ENCODE assay signal across 23 cellular contexts in genomic region chr6:124984668-124985338, GRCh38. TPM values are rescaled to one million over a fixed set of nuclear protein-coding genes. Genes with fewer than 3 reads are reported as not detected.
DNase-seq lines count a peak whose midpoint lies in the region; TF ChIP-seq lines count a peak whose summit lies in the region.
"Had no signal": no experiment of that assay in that cellular context is flagged by ENCODE, and none has a peak within 500 bp of the region (broad histone marks: within the 10 kb centered on the region; RNA-seq: fewer than 3 reads in every experiment).

No MANE protein-coding gene starts in this region.

- H3K9ac ChIP-seq in smooth muscle cell (ENCODE audit: low read depth) = no peak overlapping the region
- H3K9ac ChIP-seq in mesendoderm (ENCODE audit: low read length) = no peak overlapping the region

- peaks cover 98% of the 10 kb centered on the region for H3K79me2 ChIP-seq in smooth muscle cell (ENCODE audit: low read depth)
- H3K79me2 ChIP-seq in mesendoderm (ENCODE audit: control insufficient read depth, insufficient read depth, low read length) = peaks cover 7% of the 10 kb centered on the region

- H3K36me3 Mint-ChIP-seq in MCF 10A (ENCODE audit: insufficient read depth, unreplicated experiment) = peaks cover 21% of the 10 kb centered on the region
- H3K36me3 Mint-ChIP-seq: activated naive CD8-positive, alpha-beta T cell treated with anti-CD3 and anti-CD28 coated beads for 36 hours; CD4-positive, alpha-beta memory T cell; natural killer cell had no signal

- H2BK120ac ChIP-seq in mesendoderm (ENCODE audit: low read depth, low read length) = no peak overlapping the region

- CTCF ChIA-PET in MCF 10A (lab: Yijun Ruan, JAX) = interaction anchor here (0.7 to 1.8 kb wide), 3 partner anchors 13 to 129 kb away, joined by 3 to 7 read pairs (median 3); no protein-coding TSS in a partner anchor

- H2AFZ ChIP-seq in smooth muscle cell (ENCODE audit: low read depth) = no peak overlapping the region
- H2AFZ ChIP-seq: GM23338 had no signal

- POLR2A ChIA-PET in MCF 10A (lab: Yijun Ruan, JAX) = interaction anchor here (0.8 to 3.6 kb wide), 5 partner anchors 9 to 30 kb away, joined by 3 to 19 read pairs (median 5); no protein-coding TSS in a partner anchor

- no peak overlapping the region for H3K4me3 Mint-ChIP-seq in MCF 10A (ENCODE audit: unreplicated experiment)
- H3K4me3 Mint-ChIP-seq: activated CD8-positive, alpha-beta T cell treated with anti-CD3 and anti-CD28 coated beads for 36 hours; activated naive CD8-positive, alpha-beta T cell treated with anti-CD3 and anti-CD28 coated beads for 36 hours; activated T-cell treated with anti-CD3 and anti-CD28 coated beads, Interleukin-2, amount 50 U/mL, for 72 hours; CD4-positive, alpha-beta memory T cell; GM23338; natural killer cell had no signal

- H3K27me3 ChIP-seq in breast epithelium = no peaks in the 10 kb centered on the region
- H3K27me3 ChIP-seq in SJSA1 (replicated peaks) = no peaks in the 10 kb centered on the region
- no peaks in the 10 kb centered on the region for H3K27me3 ChIP-seq in smooth muscle cell (ENCODE audit: low read depth)
- no peaks in the 10 kb centered on the region for H3K27me3 ChIP-seq in mesendoderm (ENCODE audit: insufficient read depth, low read length, poor library complexity)
- H3K27me3 ChIP-seq: stomach had no signal

- no peak overlapping the region for H3K4me3 ChIP-seq in breast epithelium
- no peak overlapping the region for H3K4me3 ChIP-seq in SJSA1
- H3K4me3 ChIP-seq in smooth muscle cell = no peak overlapping the region
- no peak overlapping the region for H3K4me3 ChIP-seq in mesendoderm (ENCODE audit: low read length)
- H3K4me3 ChIP-seq: GM23338, lower lobe of right lung, prostate gland, stomach had no signal

- H4K20me1 ChIP-seq in smooth muscle cell (ENCODE audit: low read depth) = peaks cover 33% of the 10 kb centered on the region

- peak overlapping the region; percentile 49 for H3K4me2 ChIP-seq in smooth muscle cell
- no peak overlapping the region for H3K4me2 ChIP-seq in mesendoderm (ENCODE audit: low read length)
- H3K4me2 ChIP-seq: GM23338 had no signal

- H3K27ac ChIP-seq in breast epithelium (no peak overlapping the region), SJSA1 (peak overlapping the region; percentile 73), smooth muscle cell (ENCODE audit: low read depth) (peak overlapping the region; percentile 74), mesendoderm (ENCODE audit: low read depth, low read length) (no peak overlapping the region)
- H3K27ac ChIP-seq: lower lobe of right lung, prostate gland, stomach, VCaP had no signal

- peak; percentile 38 for DNase-seq in MCF 10A (ENCODE audit: unreplicated experiment)
- no peak for DNase-seq in breast epithelium (ENCODE audit: low spot score in 2 of 2)
- peak in 1 of 2 experiments; percentile 48 for DNase-seq in SJSA1 (ENCODE audit: low read depth in 1 of 2, low spot score in 2 of 2)
- peak; percentile 58 for DNase-seq in fibroblast of peridontal ligament (ENCODE audit: extremely low read depth)
- DNase-seq in smooth muscle cell (lab: John Stamatoyannopoulos, UW; ENCODE audit: unreplicated experiment) = no peak
- DNase-seq in mesendoderm = no peak
- DNase-seq in HPDE6-E6E7 (ENCODE audit: extremely low spot score) = no peak
- DNase-seq in DMS153 (lab: John Stamatoyannopoulos, UW) = no peak
- DNase-seq: 8988T; activated CD8-positive, alpha-beta T cell treated with anti-CD3 and anti-CD28 coated beads for 36 hours; activated naive CD8-positive, alpha-beta T cell treated with anti-CD3 and anti-CD28 coated beads for 36 hours; activated T-cell treated with anti-CD3 and anti-CD28 coated beads, Interleukin-2, amount 50 U/mL, for 72 hours; CD4-positive, alpha-beta memory T cell; lower lobe of right lung; natural killer cell; NCI-H2081; NCI-H524 treated with DMSO at 0.1 percent for 48 hours; stimulated activated CD4-positive, alpha-beta T cell treated with anti-CD3 and anti-CD28 coated beads, Interleukin-15, amount 100 ng/mL, for 24 hours; stomach had no signal

- BruUV-seq in MCF 10A (replicated peaks; lab: Mats Ljungman, UMichigan) = no TSS peak

- no peak overlapping the region for H3K23ac ChIP-seq in mesendoderm (ENCODE audit: low read length)

- no peaks in the 10 kb centered on the region for H3K9me3 Mint-ChIP-seq in MCF 10A (ENCODE audit: unreplicated experiment)
- H3K9me3 Mint-ChIP-seq: activated CD8-positive, alpha-beta T cell treated with anti-CD3 and anti-CD28 coated beads for 36 hours; activated naive CD8-positive, alpha-beta T cell treated with anti-CD3 and anti-CD28 coated beads for 36 hours; activated T-cell treated with anti-CD3 and anti-CD28 coated beads, Interleukin-2, amount 50 U/mL, for 72 hours; CD4-positive, alpha-beta memory T cell; natural killer cell had no signal

- 100% methylated on average over 1 of the region's 1 CpG for WGBS in smooth muscle cell (ENCODE audit: low lambda C conversion rate)
- WGBS in mesendoderm (ENCODE audit: extremely low coverage, insufficient coverage, low lambda C conversion rate) = no CpG with 5 or more reads among the region's 1 CpG

- H3F3A ChIP-seq in smooth muscle cell (ENCODE audit: low read depth) = peaks cover 23% of the 10 kb centered on the region

- no peak overlapping the region for H3K4ac ChIP-seq in mesendoderm (ENCODE audit: low read depth, low read length)

- no peak overlapping the region for H2AK5ac ChIP-seq in mesendoderm (ENCODE audit: low read length)

- H3K27me3 Mint-ChIP-seq in MCF 10A (ENCODE audit: insufficient read depth, unreplicated experiment) = no peaks in the 10 kb centered on the region

- H3K56ac ChIP-seq in mesendoderm (ENCODE audit: low read length) = no peak overlapping the region

- H4K8ac ChIP-seq in mesendoderm (ENCODE audit: low read depth, low read length) = no peak overlapping the region

- no peak overlapping the region for H2BK5ac ChIP-seq in mesendoderm (ENCODE audit: low read length)

- H3K36me3 ChIP-seq in breast epithelium = no peaks in the 10 kb centered on the region
- no peaks in the 10 kb centered on the region for H3K36me3 ChIP-seq in SJSA1
- no peaks in the 10 kb centered on the region for H3K36me3 ChIP-seq in smooth muscle cell (ENCODE audit: low read depth)
- no peaks in the 10 kb centered on the region for H3K36me3 ChIP-seq in mesendoderm (ENCODE audit: control insufficient read depth, insufficient read depth, low read length)
- H3K36me3 ChIP-seq: lower lobe of right lung, prostate gland, stomach had no signal

- no peak for TF ChIP-seq POLR2A in breast epithelium (IDR thresholded peaks at IDR 0.05)

- intact Hi-C loops in MCF 10A (cut with micrococcal nuclease) (no loop called here), breast epithelium (cut with DNase I; ENCODE audit: low total_unique reads) (no loop called here)

- peaks cover 2% of the 10 kb centered on the region for H3K79me1 ChIP-seq in mesendoderm (ENCODE audit: low read length)

- H3K4me1 Mint-ChIP-seq in MCF 10A (ENCODE audit: insufficient read depth, unreplicated experiment) = peaks cover 45% of the 10 kb centered on the region

- no peak overlapping the region for H4K5ac ChIP-seq in mesendoderm (ENCODE audit: low read length)

- H3K27ac Mint-ChIP-seq in MCF 10A (ENCODE audit: low read depth, unreplicated experiment) = peak overlapping the region; percentile 91
- H3K27ac Mint-ChIP-seq: activated CD8-positive, alpha-beta T cell treated with anti-CD3 and anti-CD28 coated beads for 36 hours; activated naive CD8-positive, alpha-beta T cell treated with anti-CD3 and anti-CD28 coated beads for 36 hours; activated T-cell treated with anti-CD3 and anti-CD28 coated beads, Interleukin-2, amount 50 U/mL, for 72 hours; CD4-positive, alpha-beta memory T cell; GM23338; natural killer cell had no signal

- TF ChIP-seq CTCF in MCF 10A (IDR thresholded peaks at IDR 0.05; ENCODE audit: unreplicated experiment) = no peak
- no peak for TF ChIP-seq CTCF in breast epithelium (IDR thresholded peaks at IDR 0.05)
- TF ChIP-seq CTCF in smooth muscle cell (IDR thresholded peaks at IDR 0.05; ENCODE audit: borderline replicate concordance, insufficient read depth, poor library complexity, severe bottlenecking) = no peak

- no peaks in the 10 kb centered on the region for H3K9me3 ChIP-seq in breast epithelium
- H3K9me3 ChIP-seq in SJSA1 (replicated peaks) = no peaks in the 10 kb centered on the region
- H3K9me3 ChIP-seq in smooth muscle cell (replicated peaks; ENCODE audit: low read depth) = no peaks in the 10 kb centered on the region
- H3K9me3 ChIP-seq: lower lobe of right lung, prostate gland, stomach had no signal

- H3K4me1 ChIP-seq in breast epithelium (no peaks in the 10 kb centered on the region), SJSA1 (replicated peaks) (peaks cover 73% of the 10 kb centered on the region), smooth muscle cell (ENCODE audit: low read depth) (peaks cover 52% of the 10 kb centered on the region), mesendoderm (ENCODE audit: control insufficient read depth, low read depth, low read length) (no peaks in the 10 kb centered on the region)
- H3K4me1 ChIP-seq: prostate gland had no signal

- H2BK15ac ChIP-seq in mesendoderm (replicated peaks; ENCODE audit: low read depth) = no peak overlapping the region

- no peak overlapping the region for H3K18ac ChIP-seq in mesendoderm (ENCODE audit: low read length)

RNA-seq across cellular contexts. Expression of gene RNF217, which starts 22.6 kb away (rescaled TPM):
- total RNA-seq in MCF 10A (2022) (22.8 and 24.8 TPM in 2 replicates), breast epithelium (10 to 100 TPM; 40.1 to 43.3 (median 41.0) TPM), smooth muscle cell (89.7 and 127 TPM in 2 replicates)
- total RNA-seq in SJSA1 (2014; rRNA removed; shearing (Covaris generic)) = 14.8 and 16.8 TPM in 2 replicates
- 15.6 and 25.7 TPM in 2 replicates for polyA plus RNA-seq in smooth muscle cell
- polyA plus RNA-seq in mesendoderm (2013, experiment 1 of 2) = 5.0 TPM
- polyA plus RNA-seq in mesendoderm (2013, experiment 2 of 2) = 6.1 TPM
- total RNA-seq: OCI-LY7 had no signal

Comparison
In these comparisons a context has a peak if more than half of its experiments do, and no peak if none do; other contexts are left out.
1. DNase-seq: peak in MCF 10A (single experiment) and fibroblast of peridontal ligament (single experiment); none in breast epithelium (0 of 2), smooth muscle cell (single experiment), mesendoderm (single experiment), HPDE6-E6E7 (single experiment) and DMS153 (single experiment).
2. H3K27ac ChIP-seq: peak in SJSA1 (single experiment) and smooth muscle cell (single experiment); none in breast epithelium (0 of 2) and mesendoderm (single experiment).